ENCODE assay signal across 19 cellular contexts in genomic region chr6:14120556-14120955, GRCh38. TPM values are rescaled to one million over a fixed set of nuclear protein-coding genes. Genes with fewer than 3 reads are reported as not detected.
DNase-seq lines count a peak whose midpoint lies in the region; ATAC-seq and TF ChIP-seq lines count a peak whose summit lies in the region.
"Had no signal": no experiment of that assay in that cellular context is flagged by ENCODE, and none has a peak within 500 bp of the region (broad histone marks: within the 10 kb centered on the region; RNA-seq: fewer than 3 reads in every experiment).

No MANE protein-coding gene starts in this region.

- no peaks in the 10 kb centered on the region for H3K9me3 Mint-ChIP-seq in activated T-cell treated with anti-CD3 and anti-CD28 coated beads, Interleukin-2, amount 50 U/mL, for 72 hours
- no peaks in the 10 kb centered on the region for H3K9me3 Mint-ChIP-seq in IgD-negative memory B cell
- H3K9me3 Mint-ChIP-seq in effector memory CD8-positive, alpha-beta T cell = no peaks in the 10 kb centered on the region
- no peaks in the 10 kb centered on the region for H3K9me3 Mint-ChIP-seq in activated CD8-positive, alpha-beta memory T cell treated with anti-CD3 and anti-CD28 coated beads, Interleukin-2, amount 10 ng/mL, durations not matched to agents 7 days and 5 days (ENCODE audit: low read depth)
- H3K9me3 Mint-ChIP-seq: type B pancreatic cell, WTC11 had no signal

- H3K27me3 Mint-ChIP-seq in activated T-cell treated with anti-CD3 and anti-CD28 coated beads, Interleukin-2, amount 50 U/mL, for 72 hours (ENCODE audit: low read depth) = no peaks in the 10 kb centered on the region
- H3K27me3 Mint-ChIP-seq in IgD-negative memory B cell = no peaks in the 10 kb centered on the region
- no peaks in the 10 kb centered on the region for H3K27me3 Mint-ChIP-seq in effector memory CD8-positive, alpha-beta T cell
- H3K27me3 Mint-ChIP-seq in activated CD8-positive, alpha-beta memory T cell treated with anti-CD3 and anti-CD28 coated beads, Interleukin-2, amount 10 ng/mL, durations not matched to agents 7 days and 5 days = peaks cover 9% of the 10 kb centered on the region

- TF ChIP-seq CTCF in upper lobe of right lung (IDR thresholded peaks at IDR 0.05) = no peak

- H3K4me1 ChIP-seq in upper lobe of right lung = peaks cover 16% of the 10 kb centered on the region

- no peaks in the 10 kb centered on the region for H3K27me3 ChIP-seq in upper lobe of right lung

- no peak overlapping the region for H3K27ac Mint-ChIP-seq in activated T-cell treated with anti-CD3 and anti-CD28 coated beads, Interleukin-2, amount 50 U/mL, for 72 hours
- H3K27ac Mint-ChIP-seq in IgD-negative memory B cell = peak overlapping the region; percentile 87 to 100 (median 93)
- H3K27ac Mint-ChIP-seq in effector memory CD8-positive, alpha-beta T cell = peak overlapping the region; percentile 6 to 79
- no peak overlapping the region for H3K27ac Mint-ChIP-seq in activated CD8-positive, alpha-beta memory T cell treated with anti-CD3 and anti-CD28 coated beads, Interleukin-2, amount 10 ng/mL, durations not matched to agents 7 days and 5 days
- H3K27ac Mint-ChIP-seq: type B pancreatic cell, WTC11 had no signal

- H3K4me1 Mint-ChIP-seq in activated T-cell treated with anti-CD3 and anti-CD28 coated beads, Interleukin-2, amount 50 U/mL, for 72 hours (ENCODE audit: low read depth) = peaks cover 68% of the 10 kb centered on the region
- H3K4me1 Mint-ChIP-seq in IgD-negative memory B cell = peaks cover 38 to 57% (median 56%) of the 10 kb centered on the region in 3 donors
- peaks cover 28 to 39% of the 10 kb centered on the region in 2 donors for H3K4me1 Mint-ChIP-seq in effector memory CD8-positive, alpha-beta T cell (ENCODE audit: low read depth in 2 of 2)
- H3K4me1 Mint-ChIP-seq in activated CD8-positive, alpha-beta memory T cell treated with anti-CD3 and anti-CD28 coated beads, Interleukin-2, amount 10 ng/mL, durations not matched to agents 7 days and 5 days = peaks cover 33% of the 10 kb centered on the region

- H3K4me3 Mint-ChIP-seq in activated T-cell treated with anti-CD3 and anti-CD28 coated beads, Interleukin-2, amount 50 U/mL, for 72 hours = peak overlapping the region; percentile 90 to 99
- peak overlapping the region; percentile 64 to 100 (median 98) for H3K4me3 Mint-ChIP-seq in IgD-negative memory B cell
- no peak overlapping the region for H3K4me3 Mint-ChIP-seq in effector memory CD8-positive, alpha-beta T cell
- no peak overlapping the region for H3K4me3 Mint-ChIP-seq in activated CD8-positive, alpha-beta memory T cell treated with anti-CD3 and anti-CD28 coated beads, Interleukin-2, amount 10 ng/mL, durations not matched to agents 7 days and 5 days
- H3K4me3 Mint-ChIP-seq: neural crest cell, type B pancreatic cell, WTC11 had no signal

- H3K36me3 ChIP-seq in upper lobe of right lung = no peaks in the 10 kb centered on the region

- CTCF ChIA-PET in activated CD8-positive, alpha-beta memory T cell treated with anti-CD3 and anti-CD28 coated beads, Interleukin-2, amount 10 ng/mL, durations not matched to agents 7 days and 5 days (lab: Charles Lee) = interaction anchor here (1.0 to 1.3 kb wide), 2 partner anchors 9 to 54 kb away, joined by 3 read pairs; no protein-coding TSS in a partner anchor

- H3K27ac ChIP-seq in upper lobe of right lung = no peak overlapping the region
- H3K27ac ChIP-seq: epithelial cell of prostate had no signal

- ATAC-seq in activated T-cell treated with anti-CD3 and anti-CD28 coated beads, Interleukin-2, amount 50 U/mL, for 72 hours (replicated peaks in 1 of 2) = no peak
- ATAC-seq in effector memory CD8-positive, alpha-beta T cell (replicated peaks) = no peak
- ATAC-seq in upper lobe of right lung = no peak
- no peak for ATAC-seq in activated CD8-positive, alpha-beta memory T cell treated with anti-CD3 and anti-CD28 coated beads, Interleukin-2, amount 10 ng/mL, durations not matched to agents 7 days and 5 days
- ATAC-seq: HCT116, K562, left colon, WTC11 had no signal

- intact Hi-C loops in upper lobe of right lung (cut with DNase I) = no loop called here
- intact Hi-C loops in cardiac septum (cut with DNase I) = loop anchor here (10.0 kb wide), 1 partner anchor 1504 kb away; no protein-coding TSS in a partner anchor

- H3K4me3 ChIP-seq in upper lobe of right lung = peak overlapping the region; percentile 74
- H3K4me3 ChIP-seq: K562 had no signal

- H3K36me3 Mint-ChIP-seq in activated T-cell treated with anti-CD3 and anti-CD28 coated beads, Interleukin-2, amount 50 U/mL, for 72 hours (ENCODE audit: insufficient read depth in 2 of 2) = peaks cover 18 to 38% of the 10 kb centered on the region in 2 donors
- H3K36me3 Mint-ChIP-seq in IgD-negative memory B cell = peaks cover 11% of the 10 kb centered on the region
- H3K36me3 Mint-ChIP-seq in effector memory CD8-positive, alpha-beta T cell (ENCODE audit: insufficient read depth) = peaks cover 47% of the 10 kb centered on the region
- peaks cover 23% of the 10 kb centered on the region for H3K36me3 Mint-ChIP-seq in activated CD8-positive, alpha-beta memory T cell treated with anti-CD3 and anti-CD28 coated beads, Interleukin-2, amount 10 ng/mL, durations not matched to agents 7 days and 5 days

- no peak for DNase-seq in activated T-cell treated with anti-CD3 and anti-CD28 coated beads, Interleukin-2, amount 50 U/mL, for 72 hours
- DNase-seq in activated T-cell treated with anti-CD3 and anti-CD28 coated beads for 4 hours = no peak
- DNase-seq in effector memory CD8-positive, alpha-beta T cell = no peak
- no peak for DNase-seq in upper lobe of right lung
- DNase-seq in activated CD8-positive, alpha-beta memory T cell treated with anti-CD3 and anti-CD28 coated beads, Interleukin-2, amount 10 ng/mL, durations not matched to agents 7 days and 5 days = no peak
- no peak for DNase-seq in cardiac septum (ENCODE audit: low spot score)
- no peak for DNase-seq in stimulated activated CD8-positive, alpha-beta memory T cell treated with anti-CD3 and anti-CD28 coated beads, Interleukin-4, amount 100 ng/mL, for 48 hours
- DNase-seq: Caco-2, left colon, NCI-H2029 treated with DMSO at 0.1 percent for 48 hours, NCI-H524, SIG-M5 had no signal

- H3K9me3 ChIP-seq in upper lobe of right lung = no peaks in the 10 kb centered on the region
- H3K9me3 ChIP-seq: Caco-2 had no signal

RNA-seq across cellular contexts. Expression of gene CD83, which starts 3.0 kb away (rescaled TPM):
- total RNA-seq in activated T-cell treated with anti-CD3 and anti-CD28 coated beads, Interleukin-2, amount 50 U/mL, for 72 hours = 10 to 100 TPM; 19.9 to 26.6 TPM
- 43.8 TPM for polyA plus RNA-seq in IgD-negative memory B cell
- total RNA-seq in upper lobe of right lung (26.0 TPM), cardiac septum (1.7 TPM)
- 10 to 100 TPM in 1 of 2 experiments, 1 to 10 TPM in 1; 6.0 to 29.6 TPM for total RNA-seq in activated CD8-positive, alpha-beta memory T cell treated with anti-CD3 and anti-CD28 coated beads, Interleukin-2, amount 10 ng/mL, durations not matched to agents 7 days and 5 days

Comparison
In these comparisons a context has a peak if more than half of its experiments do, and no peak if none do; other contexts are left out.
1. H3K27ac Mint-ChIP-seq: peak in IgD-negative memory B cell (3 of 3) and effector memory CD8-positive, alpha-beta T cell (2 of 2); none in activated T-cell treated with anti-CD3 and anti-CD28 coated beads, Interleukin-2, amount 50 U/mL, for 72 hours (single experiment) and activated CD8-positive, alpha-beta memory T cell treated with anti-CD3 and anti-CD28 coated beads, Interleukin-2, amount 10 ng/mL, durations not matched to agents 7 days and 5 days (single experiment).
2. H3K4me3 Mint-ChIP-seq: peak in activated T-cell treated with anti-CD3 and anti-CD28 coated beads, Interleukin-2, amount 50 U/mL, for 72 hours (2 of 2) and IgD-negative memory B cell (4 of 4); none in effector memory CD8-positive, alpha-beta T cell (0 of 2) and activated CD8-positive, alpha-beta memory T cell treated with anti-CD3 and anti-CD28 coated beads, Interleukin-2, amount 10 ng/mL, durations not matched to agents 7 days and 5 days (single experiment).